In genomic region chr5:166977916-166978434, GRCh38 we compare ENCODE assay signal across 13 cellular contexts. TPM values are rescaled to one million over a fixed set of nuclear protein-coding genes. Genes with fewer than 3 reads are reported as not detected.
DNase-seq lines count a peak whose midpoint lies in the region; ATAC-seq, FAIRE-seq and TF ChIP-seq lines count a peak whose summit lies in the region.
"Had no signal": no experiment of that assay in that cellular context is flagged by ENCODE, and none has a peak within 500 bp of the region (broad histone marks: within the 10 kb centered on the region; RNA-seq: fewer than 3 reads in every experiment).

No MANE protein-coding gene starts in this region.

- no peak for FAIRE-seq in D721Med (lab: Jason Lieb, UNC)
- FAIRE-seq: endometrium had no signal

- H3K4me1 ChIP-seq in cardiac muscle cell (ENCODE audit: low read depth) (peaks cover 5% of the 10 kb centered on the region), neuron (ENCODE audit: insufficient read depth, low read length) (peaks cover 36% of the 10 kb centered on the region), upper lobe of right lung (no peaks in the 10 kb centered on the region)

- H3K9me3 ChIP-seq in cardiac muscle cell (ENCODE audit: low read depth): no peaks in the 10 kb centered on the region
- no peaks in the 10 kb centered on the region for H3K9me3 ChIP-seq in neuron (ENCODE audit: low read length)
- H3K9me3 ChIP-seq in upper lobe of right lung: no peaks in the 10 kb centered on the region
- H3K9me3 ChIP-seq: SJSA1 had no signal

- peaks cover 10% of the 10 kb centered on the region for H3K27me3 ChIP-seq in cardiac muscle cell
- H3K27me3 ChIP-seq in neuron (ENCODE audit: insufficient read depth, low read length): no peaks in the 10 kb centered on the region
- H3K27me3 ChIP-seq in upper lobe of right lung: peaks cover 12% of the 10 kb centered on the region

- no peaks in the 10 kb centered on the region for H3K36me3 ChIP-seq in cardiac muscle cell
- no peaks in the 10 kb centered on the region for H3K36me3 ChIP-seq in neuron (ENCODE audit: insufficient read depth, low read length)
- H3K36me3 ChIP-seq in upper lobe of right lung: no peaks in the 10 kb centered on the region
- H3K36me3 ChIP-seq: SJSA1 had no signal

- H3K4me3 ChIP-seq in cardiac muscle cell: peak overlapping the region; percentile 43
- H3K4me3 ChIP-seq in neuron (ENCODE audit: low read length): peak overlapping the region; percentile 87
- peak overlapping the region; percentile 36 for H3K4me3 ChIP-seq in upper lobe of right lung

- peak overlapping the region; percentile 79 for H2AFZ ChIP-seq in neuron (ENCODE audit: low read depth, low read length)

- intact Hi-C loops in left ventricle myocardium superior (cut with micrococcal nuclease) (no loop called here), upper lobe of right lung (cut with DNase I) (no loop called here)

- no peak for DNase-seq in cardiac muscle cell (ENCODE audit: low read depth in 1 of 2, low spot score in 1 of 2)
- DNase-seq in left ventricle myocardium superior: no peak
- peak; percentile 1 for DNase-seq in foreskin melanocyte
- DNase-seq in upper lobe of right lung: no peak
- no peak for DNase-seq in COR-L47 (lab: John Stamatoyannopoulos, UW)
- no peak for DNase-seq in D721Med (ENCODE audit: insufficient read length, low spot score)
- DNase-seq: activated CD4-positive, alpha-beta T cell treated with anti-CD3 and anti-CD28 coated beads, Interleukin-2, amount 50 U/mL, for 1 hour; activated naive CD4-positive, alpha-beta T cell treated with anti-CD3 and anti-CD28 coated beads, Interleukin-2, amount 50 U/mL, for 16 hours; KG1 had no signal

- TF ChIP-seq CTCF in cardiac muscle cell (IDR thresholded peaks at IDR 0.05; ENCODE audit: low read depth, low read length): no peak
- no peak for TF ChIP-seq CTCF in upper lobe of right lung (IDR thresholded peaks at IDR 0.05)
- TF ChIP-seq CTCF in D721Med (IDR thresholded peaks at IDR 0.05; ENCODE audit: insufficient read depth, missing control alignments): no peak

- no peak overlapping the region for H3K27ac ChIP-seq in cardiac muscle cell
- H3K27ac ChIP-seq in upper lobe of right lung: no peak overlapping the region
- H3K27ac ChIP-seq: SJSA1 had no signal

- ATAC-seq in left ventricle myocardium superior (no peak), upper lobe of right lung (no peak), GM19328 (IDR thresholded peaks at IDR 0.05; ENCODE audit: unreplicated experiment) (no peak)

RNA-seq across cellular contexts. Expression of gene TENM2, which starts 0.9 kb away (rescaled TPM):
- total RNA-seq in cardiac muscle cell (3.4 and 4.3 TPM in 2 replicates), left ventricle myocardium superior (197 TPM), upper lobe of right lung (0.81 TPM)
- 1.4 and 2.0 TPM in 2 replicates for polyA plus RNA-seq in cardiac muscle cell

Comparison
In these comparisons a context has a peak if more than half of its experiments do, and no peak if none do; other contexts are left out.
1. RNA of gene TENM2, which starts 0.9 kb away (total RNA-seq): 197 TPM in left ventricle myocardium superior (single experiment); 3.4 to 4.3 TPM in cardiac muscle cell and 0.81 TPM in upper lobe of right lung (single experiment); every median in the first group is over 10 times any median in the second.
2. H3K4me3 ChIP-seq: peak in every context shown above with its lines; median percentile 87 in neuron; 43 in cardiac muscle cell; 36 in upper lobe of right lung.